25 cellular contexts compared by ENCODE assay signal in genomic region chr1:227920896-227921295, GRCh38. TPM values are rescaled to one million over a fixed set of nuclear protein-coding genes. Genes with fewer than 3 reads are reported as not detected.
"Had no signal": no experiment of that assay in that cellular context is flagged by ENCODE, and none has a peak within 500 bp of the region (broad histone marks: within the 10 kb centered on the region; RNA-seq: fewer than 3 reads in every experiment).

No MANE protein-coding gene starts in this region.

- H3K4me3 ChIP-seq: esophagus squamous epithelium, hepatocyte, lung, smooth muscle cell, suprapubic skin, transverse colon, upper lobe of right lung, uterus had no signal

- ATAC-seq: effector memory CD8-positive, alpha-beta T cell; left colon; natural killer cell; sciatic nerve; stimulated activated naive CD8-positive, alpha-beta T cell treated with anti-CD3 and anti-CD28 coated beads, Interleukin-15, amount 100 ng/mL, for 72 hours; upper lobe of right lung had no signal

- H3K9me3 ChIP-seq: esophagus squamous epithelium, neutrophil, suprapubic skin, transverse colon, upper lobe of right lung, uterus had no signal

- H3K27ac Mint-ChIP-seq: effector memory CD8-positive, alpha-beta T cell; memory B cell; natural killer cell; progenitor cell of endocrine pancreas; stimulated activated naive CD8-positive, alpha-beta T cell treated with anti-CD3 and anti-CD28 coated beads, Interleukin-15, amount 100 ng/mL, for 72 hours had no signal

- H3K4me2 ChIP-seq: hepatocyte had no signal

- DNase-seq: cortex of kidney; effector memory CD8-positive, alpha-beta T cell; erythroblast; esophagus squamous epithelium; foreskin melanocyte; left colon; natural killer cell; stimulated activated CD4-positive, alpha-beta T cell treated with anti-CD3 and anti-CD28 coated beads, Interleukin-12 subunit alpha, Interleukin-12 subunit beta, amount 100 ng/mL, for 4 hours; stimulated activated CD4-positive, alpha-beta T cell treated with anti-CD3 and anti-CD28 coated beads, Interleukin-1b, Interleukin-23, amount 100 ng/mL, for 48 hours; stimulated activated CD4-positive, alpha-beta T cell treated with anti-CD3 and anti-CD28 coated beads, Interleukin-4, amount 100 ng/mL, for 1 hour; stimulated activated CD8-positive, alpha-beta memory T cell treated with anti-CD3 and anti-CD28 coated beads, Interleukin-4, amount 100 ng/mL, for 48 hours; stimulated activated naive CD4-positive, alpha-beta T cell; stimulated activated naive CD8-positive, alpha-beta T cell treated with anti-CD3 and anti-CD28 coated beads, Interleukin-15, amount 100 ng/mL, for 72 hours; transverse colon; upper lobe of right lung; uterus had no signal

- H2AFZ ChIP-seq: hepatocyte, parathyroid adenoma had no signal

- H3K27ac ChIP-seq: esophagus squamous epithelium, hepatocyte, neutrophil, parathyroid adenoma, suprapubic skin, transverse colon, upper lobe of right lung, uterus had no signal

- H3K27me3 ChIP-seq: esophagus squamous epithelium, hepatocyte, neutrophil, suprapubic skin, transverse colon, upper lobe of right lung, uterus had no signal

- H3K4me3 Mint-ChIP-seq: effector memory CD8-positive, alpha-beta T cell; memory B cell; natural killer cell; stimulated activated naive CD8-positive, alpha-beta T cell treated with anti-CD3 and anti-CD28 coated beads, Interleukin-15, amount 100 ng/mL, for 72 hours had no signal

- H3K36me3 Mint-ChIP-seq: memory B cell, natural killer cell had no signal

- H3K9ac ChIP-seq: parathyroid adenoma had no signal

- H3K36me3 ChIP-seq: neutrophil, transverse colon, upper lobe of right lung, uterus had no signal

- H3K4me1 ChIP-seq: parathyroid adenoma, transverse colon, upper lobe of right lung, uterus had no signal

- H3K27me3 Mint-ChIP-seq: effector memory CD8-positive, alpha-beta T cell; stimulated activated naive CD8-positive, alpha-beta T cell treated with anti-CD3 and anti-CD28 coated beads, Interleukin-15, amount 100 ng/mL, for 72 hours had no signal

- H3K4me1 Mint-ChIP-seq: memory B cell, natural killer cell had no signal

- H3K9me3 Mint-ChIP-seq: effector memory CD8-positive, alpha-beta T cell; memory B cell; natural killer cell; stimulated activated naive CD8-positive, alpha-beta T cell treated with anti-CD3 and anti-CD28 coated beads, Interleukin-15, amount 100 ng/mL, for 72 hours had no signal

RNA-seq across cellular contexts. Expression of gene WNT9A, which starts 26.8 kb away (rescaled TPM):
- total RNA-seq: natural killer cell had no signal
